8 cellular contexts compared by ENCODE assay signal in the genomic region with DNA sequence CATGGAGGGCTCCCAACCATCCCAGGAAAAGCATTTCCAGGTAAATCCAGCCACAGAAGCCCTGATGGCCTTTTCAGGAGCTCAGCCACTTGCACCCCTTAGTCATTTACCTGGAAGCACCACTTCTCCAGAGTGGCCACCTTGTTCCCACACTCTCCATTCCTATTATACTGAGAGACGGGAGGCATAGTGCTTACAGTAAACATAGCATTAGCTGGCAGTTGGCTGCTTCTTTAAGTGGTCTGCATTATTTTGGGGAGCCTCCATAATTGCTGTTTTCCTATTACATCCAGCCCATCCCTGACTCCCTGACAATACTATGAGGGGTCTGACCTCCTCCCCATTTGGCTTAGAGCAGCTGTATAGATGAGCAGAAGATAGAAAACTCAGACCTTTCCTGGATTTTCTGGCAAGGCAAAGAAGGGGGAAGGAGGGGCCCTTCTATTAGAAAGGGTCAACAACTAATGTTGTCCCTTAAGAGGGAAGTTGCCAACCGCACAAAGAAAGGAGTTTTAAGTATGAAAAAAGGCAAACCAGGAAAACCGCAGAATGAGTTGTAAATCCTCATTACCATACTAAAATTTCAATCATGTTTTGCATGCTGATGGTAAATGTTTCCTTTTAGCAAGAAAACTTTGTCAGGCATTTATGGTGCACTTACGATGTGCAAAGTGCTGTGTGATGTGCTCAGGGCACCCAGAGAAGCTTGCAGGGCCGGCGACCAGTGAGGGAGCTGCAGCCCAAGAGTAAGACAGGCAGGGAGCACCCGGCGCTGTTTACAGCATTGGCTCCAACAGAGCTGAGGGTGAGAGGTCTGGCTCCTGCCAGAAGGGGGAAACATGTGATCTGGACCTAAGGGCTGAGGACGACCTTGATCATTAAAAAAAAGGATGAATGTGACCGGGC.
DNase-seq lines count a peak whose midpoint lies in the region; ATAC-seq, FAIRE-seq and TF ChIP-seq lines count a peak whose summit lies in the region.

No MANE protein-coding gene starts in this region.

- DNase-seq in Daoy (ENCODE audit: low read depth): peak; percentile 69
- peak; percentile 41 for DNase-seq in NCI-H2227 (lab: John Stamatoyannopoulos, UW; ENCODE audit: unreplicated experiment)
- DNase-seq in esophagus muscularis mucosa (ENCODE audit: extremely low spot score): no peak
- DNase-seq in RCC 7860 (ENCODE audit: low spot score): no peak
- no peak for DNase-seq in foreskin melanocyte
- DNase-seq in stimulated activated CD4-positive, alpha-beta T cell treated with anti-CD3 and anti-CD28 coated beads, Interleukin-1b, Interleukin-23, amount 100 ng/mL, for 48 hours: no peak

- no peak for TF ChIP-seq EP300 in esophagus muscularis mucosa (IDR thresholded peaks at IDR 0.05)

- peaks cover 2% of the 10 kb centered on the region for H3K9me3 Mint-ChIP-seq in nephron

- H3K36me3 Mint-ChIP-seq in nephron (ENCODE audit: low read depth): no peaks in the 10 kb centered on the region

- no peaks in the 10 kb centered on the region for H3K27me3 Mint-ChIP-seq in nephron (ENCODE audit: low read depth)

- no peak for FAIRE-seq in RCC 7860 (lab: Jason Lieb, UNC)

- peaks cover 2 to 15% (median 13%) of the 10 kb centered on the region in 4 donors for H3K4me1 ChIP-seq in esophagus muscularis mucosa

- peak overlapping the region in 1 of 3 experiments; percentile 41 for H3K4me3 Mint-ChIP-seq in nephron

- TF ChIP-seq POLR2A in esophagus muscularis mucosa (IDR thresholded peaks at IDR 0.05; ENCODE audit: low read depth): no peak

- H3K27ac ChIP-seq in esophagus muscularis mucosa (replicated peaks in 1 of 4): peak overlapping the region; percentile 32 to 61 (median 46)

- peaks cover 26% of the 10 kb centered on the region for H3K4me1 Mint-ChIP-seq in nephron

- H3K4me3 ChIP-seq in esophagus muscularis mucosa: no peak overlapping the region

- intact Hi-C loops in esophagus muscularis mucosa (cut with DNase I): no loop called here

- H3K27me3 ChIP-seq in esophagus muscularis mucosa: no peaks in the 10 kb centered on the region

- peak overlapping the region; percentile 96 to 98 (median 98) for H3K27ac Mint-ChIP-seq in nephron

- peaks cover 0 to 12% (median 4%) of the 10 kb centered on the region in 4 donors for H3K9me3 ChIP-seq in esophagus muscularis mucosa

- 40% methylated on average over 10 of the region's 10 CpGs for WGBS in esophagus muscularis mucosa

- ATAC-seq in GM21423 (IDR thresholded peaks at IDR 0.05; ENCODE audit: unreplicated experiment): no peak

- no peaks in the 10 kb centered on the region for H3K36me3 ChIP-seq in esophagus muscularis mucosa

- no peak for TF ChIP-seq CTCF in esophagus muscularis mucosa (IDR thresholded peaks at IDR 0.05)
- peak in 2 of 3 experiments; percentile 13 to 17 for TF ChIP-seq CTCF in nephron (IDR thresholded peaks at IDR 0.05; ENCODE audit: unreplicated experiment in 3 of 3)

Comparison
In these comparisons a context has a peak if more than half of its experiments do, and no peak if none do; other contexts are left out.
1. DNase-seq: peak in Daoy (single experiment) and NCI-H2227 (single experiment); none in esophagus muscularis mucosa (single experiment), RCC 7860 (single experiment), foreskin melanocyte (single experiment) and stimulated activated CD4-positive, alpha-beta T cell treated with anti-CD3 and anti-CD28 coated beads, Interleukin-1b, Interleukin-23, amount 100 ng/mL, for 48 hours (single experiment).
2. CTCF ChIP-seq: peak in nephron (2 of 3); none in esophagus muscularis mucosa (0 of 3).